Comparison of ENCODE assay signal across 41 cellular contexts in genomic region chr14:76395161-76395560, GRCh38. TPM values are rescaled to one million over a fixed set of nuclear protein-coding genes. Genes with fewer than 3 reads are reported as not detected.
"Had no signal": no experiment of that assay in that cellular context is flagged by ENCODE, and none has a peak within 500 bp of the region (broad histone marks: within the 10 kb centered on the region; RNA-seq: fewer than 3 reads in every experiment).

No MANE protein-coding gene starts in this region.

- H3K9me3 Mint-ChIP-seq: activated naive CD4-positive, alpha-beta T cell treated with anti-CD3 and anti-CD28 coated beads for 36 hours; activated naive CD4-positive, alpha-beta T cell treated with anti-CD3 and anti-CD28 coated beads, Interleukin-2, amount 10 ng/mL, durations not matched to agents 7 days and 5 days; activated naive CD4-positive, alpha-beta T cell treated with anti-CD3 and anti-CD28 coated beads, Interleukin-2, amount 50 U/mL, for 24 hours; activated naive CD4-positive, alpha-beta T cell treated with anti-CD3 and anti-CD28 coated beads, Interleukin-2, amount 50 U/mL, for 72 hours; activated naive CD8-positive, alpha-beta T cell treated with anti-CD3 and anti-CD28 coated beads for 36 hours; activated naive CD8-positive, alpha-beta T cell treated with anti-CD3 and anti-CD28 coated beads, Interleukin-2, amount 10 ng/mL, durations not matched to agents 7 days and 5 days; activated naive CD8-positive, alpha-beta T cell treated with anti-CD3 and anti-CD28 coated beads, Interleukin-2, amount 50 U/mL, for 24 hours; activated T-cell treated with anti-CD3 and anti-CD28 coated beads, Interleukin-2, amount 50 U/mL, for 24 hours; activated T-cell treated with anti-CD3 and anti-CD28 coated beads, Interleukin-2, amount 50 U/mL, for 4 hours; activated T-cell treated with anti-CD3 and anti-CD28 coated beads, Interleukin-2, amount 50 U/mL, for 72 hours; activated T-helper 1 cell treated with anti-CD3 and anti-CD28 coated beads, Interleukin-12 subunit alpha, Interleukin-12 subunit beta, Interleukin-2, Interleukin-4 antibody, amounts not matched to agents 30 ng/mL and 10 ng/mL and 1 ng/mL, durations not matched to agents 14 hours and 24 hours and 36 hours; activated T-helper 17 cell treated with anti-CD3 and anti-CD28 coated beads, Interleukin-2, amount 50 U/mL, for 72 hours; activated T-helper 2 cell treated with anti-CD3 and anti-CD28 coated beads, Interferon-gamma antibody, Interleukin-2, Interleukin-4, amounts not matched to agents 10 μg/mL and 5 μg/mL and 100 μg/mL, durations not matched to agents 14 hours and 24 hours and 36 hours; brain; central memory CD8-positive, alpha-beta T cell had no signal

- H3K36me3 ChIP-seq: adrenal gland, ascending aorta, brain microvascular endothelial cell, breast epithelium, cardiac muscle cell had no signal

- H3K27me3 Mint-ChIP-seq: activated naive CD4-positive, alpha-beta T cell treated with anti-CD3 and anti-CD28 coated beads, Interleukin-2, amount 50 U/mL, for 24 hours; activated naive CD8-positive, alpha-beta T cell; activated naive CD8-positive, alpha-beta T cell treated with anti-CD3 and anti-CD28 coated beads for 36 hours; brain had no signal

- H3K4me1 ChIP-seq: adrenal gland, ascending aorta, body of pancreas, breast epithelium had no signal

- DNase-seq: activated effector memory CD4-positive, alpha-beta T cell treated with anti-CD3 and anti-CD28 coated beads, Interleukin-2, amount 50 U/mL, for 16 hours; activated effector memory CD4-positive, alpha-beta T cell treated with Interleukin-2 at 50 U/mL for 16 hours; activated gamma-delta T cell; activated gamma-delta T cell treated with Interleukin-2 at 50 U/mL for 16 hours; activated naive CD4-positive, alpha-beta T cell; activated naive CD4-positive, alpha-beta T cell treated with anti-CD3 and anti-CD28 coated beads for 36 hours; activated naive CD4-positive, alpha-beta T cell treated with anti-CD3 and anti-CD28 coated beads, Interleukin-2, amount 10 ng/mL, durations not matched to agents 7 days and 5 days; activated naive CD4-positive, alpha-beta T cell treated with anti-CD3 and anti-CD28 coated beads, Interleukin-2, amount 50 U/mL, for 16 hours; activated naive CD4-positive, alpha-beta T cell treated with Interleukin-2 at 50 U/mL for 16 hours; activated naive CD8-positive, alpha-beta T cell treated with anti-CD3 and anti-CD28 coated beads for 36 hours; activated naive CD8-positive, alpha-beta T cell treated with anti-CD3 and anti-CD28 coated beads, Interleukin-2, amount 10 ng/mL, durations not matched to agents 7 days and 5 days; activated naive CD8-positive, alpha-beta T cell treated with anti-CD3 and anti-CD28 coated beads, Interleukin-2, amount 50 U/mL, for 24 hours; activated T-cell treated with anti-CD3 and anti-CD28 coated beads for 4 hours; activated T-cell treated with anti-CD3 and anti-CD28 coated beads, Interleukin-2, amount 50 U/mL, for 1 hour; activated T-cell treated with anti-CD3 and anti-CD28 coated beads, Interleukin-2, amount 50 U/mL, for 24 hours; activated T-cell treated with anti-CD3 and anti-CD28 coated beads, Interleukin-2, amount 50 U/mL, for 4 hours; activated T-cell treated with anti-CD3 and anti-CD28 coated beads, Interleukin-2, amount 50 U/mL, for 48 hours; activated T-cell treated with anti-CD3 and anti-CD28 coated beads, Interleukin-2, amount 50 U/mL, for 72 hours; adrenal gland; amniotic stem cell; amygdala; anterior cingulate cortex; aorta; body of pancreas; brain microvascular endothelial cell; caudate nucleus; central memory CD4-positive, alpha-beta T cell; cerebellar nuclear complex had no signal

- H3K27ac Mint-ChIP-seq: activated naive CD4-positive, alpha-beta T cell treated with anti-CD3 and anti-CD28 coated beads for 36 hours; activated naive CD4-positive, alpha-beta T cell treated with anti-CD3 and anti-CD28 coated beads, Interleukin-2, amount 10 ng/mL, durations not matched to agents 7 days and 5 days; activated naive CD4-positive, alpha-beta T cell treated with anti-CD3 and anti-CD28 coated beads, Interleukin-2, amount 50 U/mL, for 24 hours; activated naive CD8-positive, alpha-beta T cell; activated naive CD8-positive, alpha-beta T cell treated with anti-CD3 and anti-CD28 coated beads for 36 hours; activated naive CD8-positive, alpha-beta T cell treated with anti-CD3 and anti-CD28 coated beads, Interleukin-2, amount 10 ng/mL, durations not matched to agents 7 days and 5 days; activated naive CD8-positive, alpha-beta T cell treated with anti-CD3 and anti-CD28 coated beads, Interleukin-2, amount 50 U/mL, for 24 hours; activated T-cell treated with anti-CD3 and anti-CD28 coated beads, Interleukin-2, amount 50 U/mL, for 24 hours; activated T-cell treated with anti-CD3 and anti-CD28 coated beads, Interleukin-2, amount 50 U/mL, for 72 hours; activated T-helper 1 cell treated with anti-CD3 and anti-CD28 coated beads, Interleukin-12 subunit alpha, Interleukin-12 subunit beta, Interleukin-2, Interleukin-4 antibody, amounts not matched to agents 30 ng/mL and 10 ng/mL and 1 ng/mL, durations not matched to agents 14 hours and 24 hours and 36 hours; activated T-helper 17 cell treated with anti-CD3 and anti-CD28 coated beads, Interleukin-2, amount 50 U/mL, for 72 hours; activated T-helper 2 cell treated with anti-CD3 and anti-CD28 coated beads, Interferon-gamma antibody, Interleukin-2, Interleukin-4, amounts not matched to agents 10 μg/mL and 5 μg/mL and 100 μg/mL, durations not matched to agents 14 hours and 24 hours and 36 hours; brain had no signal

- FAIRE-seq: astrocyte, bronchial epithelial cell had no signal

- H3K36me3 Mint-ChIP-seq: activated naive CD4-positive, alpha-beta T cell treated with anti-CD3 and anti-CD28 coated beads, Interleukin-2, amount 10 ng/mL, durations not matched to agents 7 days and 5 days; activated naive CD4-positive, alpha-beta T cell treated with anti-CD3 and anti-CD28 coated beads, Interleukin-2, amount 50 U/mL, for 24 hours; activated naive CD4-positive, alpha-beta T cell treated with anti-CD3 and anti-CD28 coated beads, Interleukin-2, amount 50 U/mL, for 72 hours; activated naive CD8-positive, alpha-beta T cell; activated naive CD8-positive, alpha-beta T cell treated with anti-CD3 and anti-CD28 coated beads for 36 hours; activated naive CD8-positive, alpha-beta T cell treated with anti-CD3 and anti-CD28 coated beads, Interleukin-2, amount 10 ng/mL, durations not matched to agents 7 days and 5 days; brain had no signal

- H3K27me3 ChIP-seq: ascending aorta, body of pancreas, brain microvascular endothelial cell, cardiac muscle cell had no signal

- H3K27ac ChIP-seq: adrenal gland, ascending aorta, body of pancreas, brain microvascular endothelial cell, breast epithelium, cardiac muscle cell had no signal

- H3K4me1 Mint-ChIP-seq: activated naive CD4-positive, alpha-beta T cell treated with anti-CD3 and anti-CD28 coated beads, Interleukin-2, amount 10 ng/mL, durations not matched to agents 7 days and 5 days; activated naive CD4-positive, alpha-beta T cell treated with anti-CD3 and anti-CD28 coated beads, Interleukin-2, amount 50 U/mL, for 24 hours; activated naive CD8-positive, alpha-beta T cell treated with anti-CD3 and anti-CD28 coated beads for 36 hours; activated naive CD8-positive, alpha-beta T cell treated with anti-CD3 and anti-CD28 coated beads, Interleukin-2, amount 10 ng/mL, durations not matched to agents 7 days and 5 days; activated naive CD8-positive, alpha-beta T cell treated with anti-CD3 and anti-CD28 coated beads, Interleukin-2, amount 50 U/mL, for 24 hours; activated T-helper 17 cell treated with anti-CD3 and anti-CD28 coated beads, Interleukin-2, amount 50 U/mL, for 72 hours; central memory CD8-positive, alpha-beta T cell had no signal

- ATAC-seq: activated naive CD4-positive, alpha-beta T cell treated with anti-CD3 and anti-CD28 coated beads, Interleukin-2, amount 50 U/mL, for 72 hours; activated naive CD8-positive, alpha-beta T cell treated with anti-CD3 and anti-CD28 coated beads, Interleukin-2, amount 50 U/mL, for 24 hours; activated T-cell treated with anti-CD3 and anti-CD28 coated beads, Interleukin-2, amount 50 U/mL, for 4 hours; activated T-cell treated with anti-CD3 and anti-CD28 coated beads, Interleukin-2, amount 50 U/mL, for 72 hours; activated T-helper 17 cell treated with anti-CD3 and anti-CD28 coated beads, Interleukin-2, amount 50 U/mL, for 72 hours; body of pancreas had no signal

- H3K4me3 ChIP-seq: adrenal gland, ascending aorta, body of pancreas, breast epithelium, cardiac muscle cell had no signal

- H3K4me3 Mint-ChIP-seq: activated naive CD4-positive, alpha-beta T cell treated with anti-CD3 and anti-CD28 coated beads for 36 hours; activated naive CD4-positive, alpha-beta T cell treated with anti-CD3 and anti-CD28 coated beads, Interleukin-2, amount 10 ng/mL, durations not matched to agents 7 days and 5 days; activated naive CD4-positive, alpha-beta T cell treated with anti-CD3 and anti-CD28 coated beads, Interleukin-2, amount 50 U/mL, for 24 hours; activated naive CD8-positive, alpha-beta T cell; activated naive CD8-positive, alpha-beta T cell treated with anti-CD3 and anti-CD28 coated beads for 36 hours; activated naive CD8-positive, alpha-beta T cell treated with anti-CD3 and anti-CD28 coated beads, Interleukin-2, amount 10 ng/mL, durations not matched to agents 7 days and 5 days; activated naive CD8-positive, alpha-beta T cell treated with anti-CD3 and anti-CD28 coated beads, Interleukin-2, amount 50 U/mL, for 24 hours; activated T-cell treated with anti-CD3 and anti-CD28 coated beads, Interleukin-2, amount 50 U/mL, for 24 hours; activated T-cell treated with anti-CD3 and anti-CD28 coated beads, Interleukin-2, amount 50 U/mL, for 4 hours; activated T-cell treated with anti-CD3 and anti-CD28 coated beads, Interleukin-2, amount 50 U/mL, for 72 hours; activated T-helper 1 cell treated with anti-CD3 and anti-CD28 coated beads, Interleukin-12 subunit alpha, Interleukin-12 subunit beta, Interleukin-2, Interleukin-4 antibody, amounts not matched to agents 30 ng/mL and 10 ng/mL and 1 ng/mL, durations not matched to agents 14 hours and 24 hours and 36 hours; activated T-helper 17 cell treated with anti-CD3 and anti-CD28 coated beads, Interleukin-2, amount 50 U/mL, for 72 hours; brain; central memory CD8-positive, alpha-beta T cell had no signal

RNA-seq across cellular contexts. Expression of gene ESRRB, which starts 19.2 kb away (rescaled TPM):
- total RNA-seq: activated naive CD4-positive, alpha-beta T cell treated with anti-CD3 and anti-CD28 coated beads for 36 hours; activated naive CD8-positive, alpha-beta T cell treated with anti-CD3 and anti-CD28 coated beads for 36 hours; astrocyte; body of pancreas; bronchial epithelial cell had no signal
